12 cellular contexts compared by ENCODE assay signal in genomic region chr2:223936862-223937326, GRCh38. TPM values are rescaled to one million over a fixed set of nuclear protein-coding genes. Genes with fewer than 3 reads are reported as not detected.
DNase-seq lines count a peak whose midpoint lies in the region; TF ChIP-seq lines count a peak whose summit lies in the region.
"Had no signal": no experiment of that assay in that cellular context is flagged by ENCODE, and none has a peak within 500 bp of the region (broad histone marks: within the 10 kb centered on the region; RNA-seq: fewer than 3 reads in every experiment).

No MANE protein-coding gene starts in this region.

- H3K36me3 ChIP-seq in neural progenitor cell, result no peaks in the 10 kb centered on the region
- H3K36me3 ChIP-seq: HAP-1, prostate gland had no signal

- H3K23me2 ChIP-seq in H9 (ENCODE audit: insufficient read length, low read depth, low read length, poor library complexity, severe bottlenecking), result no peaks in the 10 kb centered on the region

- no peak overlapping the region for H4K91ac ChIP-seq in H9 (ENCODE audit: insufficient read length, low read depth, low read length)

- H3K14ac ChIP-seq in H9 (ENCODE audit: insufficient read depth, low read length), result no peak overlapping the region; the same call in 1 of the 2 replicates

- no peak overlapping the region for H3K27ac ChIP-seq in H9 (ENCODE audit: insufficient read length, low read depth, low read length)
- no peak overlapping the region for H3K27ac ChIP-seq in neural progenitor cell

- no peak overlapping the region for H3K4me3 ChIP-seq in neural progenitor cell
- H3K4me3 ChIP-seq: HAP-1, prostate gland had no signal

- H3K79me1 ChIP-seq in H9 (ENCODE audit: insufficient read depth, low read depth, low read length, poor library complexity, severe bottlenecking), result peaks cover 9% of the 10 kb centered on the region

- H3K27me3 Mint-ChIP-seq in H9 (ENCODE audit: low read depth) (no peaks in the 10 kb centered on the region), neural progenitor cell (ENCODE audit: insufficient read depth, low read depth) (no peaks in the 10 kb centered on the region)
- H3K27me3 Mint-ChIP-seq in activated naive CD8-positive, alpha-beta T cell, result no peaks in the 10 kb centered on the region

- H3K4me1 Mint-ChIP-seq in H9 (peaks cover 55 to 62% of the 10 kb centered on the region in 2 experiments), neural progenitor cell (peaks cover 25% of the 10 kb centered on the region)
- peaks cover 70% of the 10 kb centered on the region for H3K4me1 Mint-ChIP-seq in activated naive CD8-positive, alpha-beta T cell (ENCODE audit: low read depth)

- H2BK20ac ChIP-seq in H9 (ENCODE audit: low read depth, low read length, poor library complexity, severe bottlenecking), result peak overlapping the region; percentile 26

- TF ChIP-seq CTCF in H9 (conservative IDR thresholded peaks at IDR 0.05) (no peak), neural progenitor cell (IDR thresholded peaks at IDR 0.05) (no peak)

- no peak overlapping the region for H2AK5ac ChIP-seq in H9 (ENCODE audit: insufficient read length, low read length)

- H3K9me3 ChIP-seq in H9 (ENCODE audit: control insufficient read depth, low read depth, low read length) (no peaks in the 10 kb centered on the region), neural progenitor cell (ENCODE audit: low read depth) (no peaks in the 10 kb centered on the region)
- H3K9me3 ChIP-seq: HAP-1, prostate gland had no signal

- H3K4me2 ChIP-seq in H9 (ENCODE audit: insufficient read depth, insufficient read length, low read length) (peak overlapping the region; percentile 35), neural progenitor cell (peak overlapping the region; percentile 36)

- H3K9ac ChIP-seq in H9 (ENCODE audit: extremely low read depth, insufficient read length, low read length) (no peak overlapping the region), neural progenitor cell (no peak overlapping the region)

- no peak overlapping the region for H3K4ac ChIP-seq in H9 (ENCODE audit: low read depth, low read length)

- no peak overlapping the region for H3T11ph ChIP-seq in H9 (ENCODE audit: low read length)

- peak; percentile 27 for DNase-seq in EL
- no peak for DNase-seq in H9
- no peak for DNase-seq in neural progenitor cell (ENCODE audit: low spot score)
- DNase-seq in stimulated activated CD4-positive, alpha-beta T cell treated with anti-CD3 and anti-CD28 coated beads, Interleukin-15, amount 100 ng/mL, for 24 hours, result no peak
- DNase-seq in NCI-H510A (lab: John Stamatoyannopoulos, UW), result no peak
- DNase-seq in SHP77 (lab: John Stamatoyannopoulos, UW), result no peak
- DNase-seq: midbrain; NCI-H2081; stimulated activated CD4-positive, alpha-beta T cell treated with anti-CD3 and anti-CD28 coated beads, Interleukin-2, amount 100 ng/mL, for 48 hours had no signal

- H3K18ac ChIP-seq in H9 (ENCODE audit: insufficient read length, low read depth, low read length), result no peak overlapping the region

- H2BK5ac ChIP-seq in H9 (ENCODE audit: insufficient read length, low read length), result no peak overlapping the region

- no peaks in the 10 kb centered on the region for H3F3A ChIP-seq in neural progenitor cell (ENCODE audit: low read depth)

- H3K9me3 Mint-ChIP-seq in H9 (no peaks in the 10 kb centered on the region), neural progenitor cell (no peaks in the 10 kb centered on the region)
- peaks cover 3% of the 10 kb centered on the region for H3K9me3 Mint-ChIP-seq in activated naive CD8-positive, alpha-beta T cell (ENCODE audit: low read depth)

- no peaks in the 10 kb centered on the region for H3K27me3 ChIP-seq in H9 (ENCODE audit: insufficient read depth, low read length)
- H3K27me3 ChIP-seq in neural progenitor cell, result no peaks in the 10 kb centered on the region

- H3K36me3 Mint-ChIP-seq in H9 (ENCODE audit: insufficient read depth in 1 of 3, low read depth in 3 of 3), result peaks cover 7 to 14% (median 8%) of the 10 kb centered on the region in 3 experiments; a peak in 6 of 7 replicates
- H3K36me3 Mint-ChIP-seq in activated naive CD8-positive, alpha-beta T cell, result peaks cover 13% of the 10 kb centered on the region
- peaks cover 12% of the 10 kb centered on the region for H3K36me3 Mint-ChIP-seq in neural progenitor cell

- peaks cover 45% of the 10 kb centered on the region; the same call in 1 of the 2 replicates for H3K79me2 ChIP-seq in H9 (ENCODE audit: insufficient read depth, low read length)
- H3K79me2 ChIP-seq in neural progenitor cell (ENCODE audit: low read depth), result peaks cover 99% of the 10 kb centered on the region

- H2AFZ ChIP-seq in H9 (ENCODE audit: low read length) (no peak overlapping the region), neural progenitor cell (replicated peaks) (no peak overlapping the region)

- no peak overlapping the region for H2BK15ac ChIP-seq in H9 (ENCODE audit: low read depth, low read length)

- H4K8ac ChIP-seq in H9 (replicated peaks; ENCODE audit: insufficient read length, low read depth, low read length), result no peak overlapping the region

- H4K5ac ChIP-seq in H9 (ENCODE audit: insufficient read length, low read depth, low read length), result no peak overlapping the region

- no peaks in the 10 kb centered on the region for H4K20me1 ChIP-seq in H9 (ENCODE audit: control insufficient read depth, insufficient read depth, insufficient read length)
- peaks cover 77% of the 10 kb centered on the region for H4K20me1 ChIP-seq in neural progenitor cell (ENCODE audit: low read depth)

- peak overlapping the region in 2 of 3 experiments; percentile 8 to 42; a peak in 4 of 7 replicates for H3K27ac Mint-ChIP-seq in H9
- H3K27ac Mint-ChIP-seq in activated naive CD8-positive, alpha-beta T cell, result peak overlapping the region; percentile 50
- no peak overlapping the region for H3K27ac Mint-ChIP-seq in neural progenitor cell

- H2BK12ac ChIP-seq in H9 (ENCODE audit: insufficient read length, low read depth, low read length), result peak overlapping the region; percentile 8

- WGBS in H9 (ENCODE audit: extremely low coverage, insufficient read length, low lambda C conversion rate), result no CpG with 5 or more reads among the region's 5 CpGs

- H2BK120ac ChIP-seq in H9 (ENCODE audit: low read depth, low read length, poor library complexity, severe bottlenecking), result no peak overlapping the region

- H3K4me3 Mint-ChIP-seq in H9, result peak overlapping the region in 1 of 2 experiments; percentile 53; a peak in 2 of 5 replicates
- H3K4me3 Mint-ChIP-seq in activated naive CD8-positive, alpha-beta T cell, result no peak overlapping the region
- no peak overlapping the region for H3K4me3 Mint-ChIP-seq in neural progenitor cell

- no peak overlapping the region for H3K56ac ChIP-seq in H9 (ENCODE audit: insufficient read length, low read depth, low read length)

- H3K23ac ChIP-seq in H9 (ENCODE audit: insufficient read length, low read depth, low read length), result no peak overlapping the region

- H3K4me1 ChIP-seq in H9 (ENCODE audit: insufficient read depth, low read length) (peaks cover 29% of the 10 kb centered on the region), neural progenitor cell (peaks cover 35% of the 10 kb centered on the region)

RNA-seq across cellular contexts. Expression of gene WDFY1, which starts 8.2 kb away (rescaled TPM):
- total RNA-seq in H9 (2021), result 54.1 and 55.7 TPM in 2 replicates
- total RNA-seq in neural progenitor cell (ENCODE audit: low replicate concordance), result 119 and 177 TPM in 2 replicates

RNA-seq across cellular contexts. Expression of gene MRPL44, which starts 20.4 kb away (rescaled TPM):
- total RNA-seq in H9 (2021), result 46.1 and 47.8 TPM in 2 replicates
- total RNA-seq in neural progenitor cell (ENCODE audit: low replicate concordance), result 56.6 and 70.8 TPM in 2 replicates
